In genomic region chr3:146395164-146395563, GRCh38 we compare ENCODE assay signal across 18 cellular contexts.
DNase-seq lines count a peak whose midpoint lies in the region; ATAC-seq, FAIRE-seq and TF ChIP-seq lines count a peak whose summit lies in the region.
"Had no signal": no experiment of that assay in that cellular context is flagged by ENCODE, and none has a peak within 500 bp of the region (broad histone marks: within the 10 kb centered on the region; RNA-seq: fewer than 3 reads in every experiment).

No MANE protein-coding gene starts in this region.

- H3K4me1 ChIP-seq in K562 (replicated peaks in 1 of 2; ENCODE audit: control insufficient read depth in 2 of 2, insufficient read depth in 2 of 2, low read length in 2 of 2) = no peaks in the 10 kb centered on the region
- no peaks in the 10 kb centered on the region for H3K4me1 ChIP-seq in naive thymus-derived CD4-positive, alpha-beta T cell (ENCODE audit: control insufficient read depth in 2 of 2, insufficient read depth in 2 of 2, low read length in 2 of 2)
- H3K4me1 ChIP-seq: A549, Caco-2 had no signal

- no peak overlapping the region for H3K9ac ChIP-seq in K562 (ENCODE audit: insufficient read depth in 1 of 2, low read depth in 2 of 2, low read length in 2 of 2)

- no peaks in the 10 kb centered on the region for H4K20me1 ChIP-seq in K562 (replicated peaks; ENCODE audit: control insufficient read depth, insufficient read depth, low read length)

- TF ChIP-seq POLR2A in K562 (conservative IDR thresholded peaks at IDR 0.05) = no peak

- H2AFZ ChIP-seq in K562 (ENCODE audit: low read depth, low read length) = no peak overlapping the region

- POLR2A ChIA-PET in K562 (lab: Yijun Ruan, JAX) = no interaction called here
- POLR2A ChIA-PET in naive thymus-derived CD4-positive, alpha-beta T cell (lab: Charles Lee) = no interaction called here

- in situ Hi-C loops in K562 (cut with MboI) = no loop called here

- no peak overlapping the region for H3K27ac ChIP-seq in K562 (ENCODE audit: extremely low read depth, low read depth, low read length)
- H3K27ac ChIP-seq in naive thymus-derived CD4-positive, alpha-beta T cell (ENCODE audit: low read depth, low read length) = no peak overlapping the region
- H3K27ac ChIP-seq: A549, C4-2B had no signal

- peaks cover 0 to 7% (median 6%) of the 10 kb centered on the region in 5 donors for H3K27me3 Mint-ChIP-seq in naive thymus-derived CD4-positive, alpha-beta T cell
- H3K27me3 Mint-ChIP-seq: CD4-positive, alpha-beta T cell had no signal

- no peak overlapping the region for H3K4me3 Mint-ChIP-seq in naive thymus-derived CD4-positive, alpha-beta T cell
- H3K4me3 Mint-ChIP-seq: CD4-positive, alpha-beta T cell; H9 had no signal

- no TSS peak for BruUV-seq in K562 (replicated peaks; lab: Mats Ljungman, UMichigan)

- TF ChIP-seq EP300 in Ishikawa (IDR thresholded peaks at IDR 0.05; ENCODE audit: borderline replicate concordance) (no peak), K562 (IDR thresholded peaks at IDR 0.05; ENCODE audit: low read length) (no peak)

- intact Hi-C loops in K562 (cut with micrococcal nuclease) = no loop called here
- intact Hi-C loops in naive thymus-derived CD4-positive, alpha-beta T cell (cut with micrococcal nuclease) = no loop called here

- H3K27ac Mint-ChIP-seq in naive thymus-derived CD4-positive, alpha-beta T cell = no peak overlapping the region
- H3K27ac Mint-ChIP-seq: CD4-positive, alpha-beta T cell had no signal

- CTCF ChIA-PET in K562 (lab: Yijun Ruan, JAX; ENCODE audit: low intra/inter-chr PET ratio) = no interaction called here
- CTCF ChIA-PET in naive thymus-derived CD4-positive, alpha-beta T cell (lab: Charles Lee) = no interaction called here

- peaks cover 0 to 15% (median 8%) of the 10 kb centered on the region in 7 donors for H3K4me1 Mint-ChIP-seq in naive thymus-derived CD4-positive, alpha-beta T cell

- H3K4me2 ChIP-seq in K562 (ENCODE audit: insufficient read depth, low read length) = no peak overlapping the region
- H3K4me2 ChIP-seq: A549 had no signal

- no peaks in the 10 kb centered on the region for H3K9me1 ChIP-seq in K562 (ENCODE audit: control insufficient read depth, insufficient read depth, low read length)

- DNase-seq in K562 (ENCODE audit: extremely low read depth in 1 of 4, low spot score in 3 of 4) (no peak), frontal cortex (ENCODE audit: low spot score in 2 of 2) (no peak), NCI-H1930 (lab: John Stamatoyannopoulos, UW) (no peak)
- no peak for DNase-seq in stimulated activated CD4-positive, alpha-beta T cell treated with anti-CD3 and anti-CD28 coated beads, Interleukin-2, amount 100 ng/mL, for 48 hours
- no peak for DNase-seq in activated effector memory CD4-positive, alpha-beta T cell treated with anti-CD3 and anti-CD28 coated beads, Interleukin-2, amount 50 U/mL, for 16 hours
- DNase-seq in naive thymus-derived CD4-positive, alpha-beta T cell = no peak
- DNase-seq: AML-193; Caco-2; CD4-positive, alpha-beta T cell; GOT3; H9 had no signal

- H3K4me3 ChIP-seq in K562 = no peak overlapping the region
- no peak overlapping the region for H3K4me3 ChIP-seq in naive thymus-derived CD4-positive, alpha-beta T cell (ENCODE audit: low read length)
- H3K4me3 ChIP-seq: A549 had no signal

- no peaks in the 10 kb centered on the region for H3K9me3 Mint-ChIP-seq in naive thymus-derived CD4-positive, alpha-beta T cell
- H3K9me3 Mint-ChIP-seq: CD4-positive, alpha-beta T cell; H9 had no signal

- no peaks in the 10 kb centered on the region for H3K9me3 ChIP-seq in K562 (replicated peaks; ENCODE audit: control insufficient read depth, insufficient read depth, low read depth, low read length)
- no peaks in the 10 kb centered on the region for H3K9me3 ChIP-seq in naive thymus-derived CD4-positive, alpha-beta T cell (ENCODE audit: control insufficient read depth in 2 of 3, low read length in 3 of 3)
- H3K9me3 ChIP-seq: A549, Caco-2 had no signal

- FAIRE-seq in K562 (lab: Jason Lieb, UNC) (no peak), frontal cortex (lab: Jason Lieb, UNC) (peak; percentile 79)
- FAIRE-seq: D721Med, G401.6, GM12891, HTR-8/SVneo had no signal

- no peaks in the 10 kb centered on the region for H3K79me2 ChIP-seq in K562 (ENCODE audit: control insufficient read depth, insufficient read depth, low read length)

- no peak for ATAC-seq in K562
- ATAC-seq in naive thymus-derived CD4-positive, alpha-beta T cell = no peak
- ATAC-seq: A549 had no signal

- H3K36me3 Mint-ChIP-seq in naive thymus-derived CD4-positive, alpha-beta T cell = no peaks in the 10 kb centered on the region

- no peak for TF ChIP-seq CTCF in K562 (IDR thresholded peaks at IDR 0.05 in 2 of 3, conservative IDR thresholded peaks at IDR 0.05 in 1 of 3; ENCODE audit: insufficient read depth in 2 of 3, low read depth in 1 of 3, low read length in 3 of 3)

- TF ChIP-seq RAD21 in Ishikawa (IDR thresholded peaks at IDR 0.05; ENCODE audit: low read depth) (no peak), K562 (CRISPR knock-in tag; conservative IDR thresholded peaks at IDR 0.05 in 1 of 2, IDR thresholded peaks at IDR 0.05 in 1 of 2) (no peak)

- no peaks in the 10 kb centered on the region for H3K36me3 ChIP-seq in K562 (ENCODE audit: control insufficient read depth, insufficient read depth, low read length)
- no peaks in the 10 kb centered on the region for H3K36me3 ChIP-seq in naive thymus-derived CD4-positive, alpha-beta T cell (ENCODE audit: control insufficient read depth in 2 of 3, insufficient read depth in 3 of 3, low read length in 3 of 3)

- H3K27me3 ChIP-seq in K562 (ENCODE audit: control insufficient read depth in 2 of 2, insufficient read depth in 2 of 2, low read length in 2 of 2) = no peaks in the 10 kb centered on the region
- peaks cover 0 to 5% of the 10 kb centered on the region in 2 donors for H3K27me3 ChIP-seq in naive thymus-derived CD4-positive, alpha-beta T cell (ENCODE audit: control insufficient read depth in 2 of 2, insufficient read depth in 2 of 2, low read length in 2 of 2)

- WGBS in K562 (ENCODE audit: insufficient coverage, low coverage, missing lambda C conversion rate) = 2% methylated on average over 2 of the region's 2 CpGs

TF ChIP-seq in Ishikawa, 13 proteins besides CTCF, POLR2A, EP300 and RAD21:
- 0 out of 2 replicates have a peak, but pooled peaks have one; percentile 4 for TF ChIP-seq CEBPB (IDR thresholded peaks at IDR 0.05)
- TF ChIP-seq NFIC (IDR thresholded peaks at IDR 0.05) = no peak

TF ChIP-seq in K562, 482 proteins besides CTCF, POLR2A, EP300 and RAD21:
- peak; percentile 81 for TF ChIP-seq CEBPB (tag; IDR thresholded peaks at IDR 0.05)
- TF ChIP-seq MCM5 (IDR thresholded peaks at IDR 0.05; ENCODE audit: low read depth) = no peak
- TF ChIP-seq CEBPG (CRISPR knock-in tag; IDR thresholded peaks at IDR 0.05) = no peak
- peak in 1 of 2 experiments; percentile 93; a peak in 2 of 4 replicates for TF ChIP-seq CEBPG (tag; conservative IDR thresholded peaks at IDR 0.05 in 1 of 2, IDR thresholded peaks at IDR 0.05 in 1 of 2)
